ENCODE assay signal across 8 cellular contexts in the genomic region with DNA sequence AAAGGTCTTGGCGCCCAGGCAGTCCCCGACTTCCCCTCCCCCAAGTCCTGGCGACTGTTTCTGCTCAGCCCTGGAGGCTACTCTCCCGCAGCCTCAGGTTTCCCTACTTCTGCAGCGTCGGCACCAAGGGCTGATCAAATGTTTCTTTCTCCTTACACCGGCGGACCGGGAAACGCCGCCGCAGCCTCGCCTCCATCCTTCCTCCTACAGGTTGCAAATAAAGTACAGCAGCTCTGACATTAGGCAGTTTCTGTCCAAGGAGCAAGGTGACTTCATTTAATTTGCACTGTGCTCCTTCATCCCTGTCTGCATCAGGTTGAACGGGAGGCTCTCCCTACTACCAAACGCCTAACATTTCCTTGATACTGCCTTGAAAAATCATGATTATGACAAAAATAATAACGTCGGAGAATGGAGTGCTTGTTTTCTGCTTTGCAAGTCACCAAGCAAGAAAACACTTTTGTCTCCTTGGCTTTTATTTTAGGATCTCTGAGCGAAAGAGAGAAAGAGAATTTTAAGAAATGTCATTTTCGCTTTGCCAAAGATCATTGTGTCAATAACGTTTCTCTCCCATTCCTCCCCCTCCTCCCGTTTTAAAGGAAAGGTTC. TPM values are rescaled to one million over a fixed set of nuclear protein-coding genes. Genes with fewer than 3 reads are reported as not detected.
DNase-seq lines count a peak whose midpoint lies in the region; ATAC-seq and TF ChIP-seq lines count a peak whose summit lies in the region.
"Had no signal": no experiment of that assay in that cellular context is flagged by ENCODE, and none has a peak within 500 bp of the region (broad histone marks: within the 10 kb centered on the region; RNA-seq: fewer than 3 reads in every experiment).

No MANE protein-coding gene starts in this region.

- CTCF ChIA-PET in activated naive CD4-positive, alpha-beta T cell treated with anti-CD3 and anti-CD28 coated beads for 36 hours (lab: Charles Lee), result interaction anchor here (0.7 to 1.2 kb wide), 2 partner anchors 84 to 91 kb away, joined by 3 to 6 read pairs; no protein-coding TSS in a partner anchor

- H3K9me3 ChIP-seq in adrenal gland (replicated peaks in 1 of 3), result no peaks in the 10 kb centered on the region

- peak overlapping the region in 1 of 5 donors; percentile 29 for H3K27ac ChIP-seq in adrenal gland

- peak overlapping the region; percentile 75 for H3K4me3 Mint-ChIP-seq in activated naive CD4-positive, alpha-beta T cell treated with anti-CD3 and anti-CD28 coated beads for 36 hours

- intact Hi-C loops in activated naive CD4-positive, alpha-beta T cell treated with anti-CD3 and anti-CD28 coated beads for 36 hours (cut with micrococcal nuclease), result loop anchor here (2.0 to 10.0 kb wide), 8 partner anchors 114 to 1080 kb away; partner anchors contain the start of gene ENPP4
- intact Hi-C loops in adrenal gland (cut with DNase I), result no loop called here

- no peaks in the 10 kb centered on the region for H3K36me3 ChIP-seq in adrenal gland (replicated peaks in 1 of 2)

- peaks cover 13 to 19% of the 10 kb centered on the region in 2 donors for H3K4me1 ChIP-seq in adrenal gland (replicated peaks in 1 of 2)

- TF ChIP-seq CTCF in adrenal gland (IDR thresholded peaks at IDR 0.05), result no peak

- no peak overlapping the region for H3K27ac Mint-ChIP-seq in activated naive CD4-positive, alpha-beta T cell treated with anti-CD3 and anti-CD28 coated beads for 36 hours

- no peaks in the 10 kb centered on the region for H3K9me3 Mint-ChIP-seq in activated naive CD4-positive, alpha-beta T cell treated with anti-CD3 and anti-CD28 coated beads for 36 hours

- H3K4me3 ChIP-seq in adrenal gland, result peak overlapping the region in 2 of 4 donors; percentile 2 to 62

- peaks cover 12% of the 10 kb centered on the region for H3K27me3 Mint-ChIP-seq in activated naive CD4-positive, alpha-beta T cell treated with anti-CD3 and anti-CD28 coated beads for 36 hours (ENCODE audit: low read depth)

- peak; percentile 41 to 82 for DNase-seq in NCI-H526 (lab: John Stamatoyannopoulos, UW)
- peak; percentile 34 for DNase-seq in activated naive CD4-positive, alpha-beta T cell treated with anti-CD3 and anti-CD28 coated beads for 36 hours
- DNase-seq in islet precursor cell, result peak; percentile 81
- DNase-seq in stimulated activated CD8-positive, alpha-beta memory T cell treated with anti-CD3 and anti-CD28 coated beads, Interleukin-4, amount 100 ng/mL, for 48 hours, result peak; percentile 50
- no peak for DNase-seq in DMS53 (lab: John Stamatoyannopoulos, UW)
- DNase-seq in adrenal gland, result no peak

- no peak for ATAC-seq in HG03571 (IDR thresholded peaks at IDR 0.05; ENCODE audit: unreplicated experiment)

- peaks cover 9% of the 10 kb centered on the region for H3K27me3 ChIP-seq in adrenal gland

- no peak for TF ChIP-seq POLR2A in adrenal gland (IDR thresholded peaks at IDR 0.05)

- WGBS in adrenal gland, 4 donors, result 19 to 26% (median 22%) methylated on average over 21 of the region's 21 CpGs

- H3K36me3 Mint-ChIP-seq in activated naive CD4-positive, alpha-beta T cell treated with anti-CD3 and anti-CD28 coated beads for 36 hours (ENCODE audit: low read depth), result no peaks in the 10 kb centered on the region

- H3K4me1 Mint-ChIP-seq in activated naive CD4-positive, alpha-beta T cell treated with anti-CD3 and anti-CD28 coated beads for 36 hours (ENCODE audit: low read depth), result peaks cover 45% of the 10 kb centered on the region

RNA-seq across cellular contexts. Expression of gene CLIC5, which starts 1.0 kb away (rescaled TPM):
- total RNA-seq in activated naive CD4-positive, alpha-beta T cell treated with anti-CD3 and anti-CD28 coated beads for 36 hours, result 1 to 10 TPM in 1 of 2 experiments, under 1 TPM in 1; 0.52 to 1.5 TPM
- 1 to 10 TPM; 1.0 to 5.6 (median 2.6) TPM for total RNA-seq in adrenal gland
- polyA plus RNA-seq in adrenal gland, result 1 to 10 TPM; 1.2 to 1.8 (median 1.3) TPM
- total RNA-seq: NCI-H460 had no signal

Comparison
In these comparisons a context has a peak if more than half of its experiments do, and no peak if none do; other contexts are left out.
1. DNase-seq: peak in NCI-H526 (2 of 2), activated naive CD4-positive, alpha-beta T cell treated with anti-CD3 and anti-CD28 coated beads for 36 hours (single experiment), islet precursor cell (single experiment) and stimulated activated CD8-positive, alpha-beta memory T cell treated with anti-CD3 and anti-CD28 coated beads, Interleukin-4, amount 100 ng/mL, for 48 hours (single experiment); none in DMS53 (single experiment) and adrenal gland (0 of 7).